In genomic region chr6:116101298-116101718, GRCh38 we compare ENCODE assay signal across 8 cellular contexts. TPM values are rescaled to one million over a fixed set of nuclear protein-coding genes. Genes with fewer than 3 reads are reported as not detected.
DNase-seq lines count a peak whose midpoint lies in the region; ATAC-seq and TF ChIP-seq lines count a peak whose summit lies in the region.

No MANE protein-coding gene starts in this region.

- H3K36me3 ChIP-seq in Karpas-422 (ENCODE audit: insufficient read depth, low read length) (no peaks in the 10 kb centered on the region), brain microvascular endothelial cell (replicated peaks) (no peaks in the 10 kb centered on the region), mesodermal cell (ENCODE audit: control insufficient read depth, insufficient read depth, low read length) (no peaks in the 10 kb centered on the region), tibial artery (no peaks in the 10 kb centered on the region)

- no peaks in the 10 kb centered on the region for H3K9me2 ChIP-seq in Karpas-422 (replicated peaks; ENCODE audit: insufficient read depth, low read length)

- intact Hi-C loops in tibial artery (cut with DNase I; ENCODE audit: low total_unique reads), result loop anchor here (2.0 kb wide), 1 partner anchor 91 kb away; no protein-coding TSS in a partner anchor

- H3K27ac ChIP-seq in Karpas-422 (ENCODE audit: low read length), result no peak overlapping the region
- no peak overlapping the region for H3K27ac ChIP-seq in brain microvascular endothelial cell
- peak overlapping the region; percentile 90 for H3K27ac ChIP-seq in mesodermal cell (ENCODE audit: low read depth, low read length, severe bottlenecking)
- H3K27ac ChIP-seq in tibial artery, result peak overlapping the region; percentile 82 to 98

- H3K4me3 ChIP-seq in Karpas-422 (ENCODE audit: low read length) (peak overlapping the region; percentile 80), brain microvascular endothelial cell (ENCODE audit: low read depth, low read length) (peak overlapping the region; percentile 84), mesodermal cell (ENCODE audit: extremely low read depth, insufficient read depth, low read length, poor library complexity, severe bottlenecking) (peak overlapping the region; percentile 69), tibial artery (peak overlapping the region; percentile 57 to 86)

- in situ Hi-C loops in brain microvascular endothelial cell (cut with HindIII; ENCODE audit: low pct_ligation_motif_present, low sequenced_read_pairs), result no loop called here

- TF ChIP-seq CTCF in brain microvascular endothelial cell (IDR thresholded peaks at IDR 0.05; ENCODE audit: low read depth, low read length, missing control alignments) (no peak), tibial artery (IDR thresholded peaks at IDR 0.05) (no peak), GM10266 (IDR thresholded peaks at IDR 0.05; ENCODE audit: control insufficient read depth, insufficient read depth, low read depth, missing control alignments) (no peak)

- no peaks in the 10 kb centered on the region for H4K20me1 ChIP-seq in Karpas-422 (ENCODE audit: insufficient read depth, low read depth, low read length)

- DNase-seq in Ammon's horn (ENCODE audit: low spot score) (peak; percentile 11), Karpas-422 (no peak), brain microvascular endothelial cell (no peak), tibial artery (peak; percentile 84 to 93), GM10266 (ENCODE audit: extremely low spot score) (no peak), NCI-H446 (lab: John Stamatoyannopoulos, UW) (no peak)

- no peaks in the 10 kb centered on the region for H3K79me2 ChIP-seq in Karpas-422 (ENCODE audit: low read length)

- peak overlapping the region; percentile 92 for H3K4me2 ChIP-seq in Karpas-422 (ENCODE audit: low read depth, low read length, poor library complexity, severe bottlenecking)

- H3K4me1 ChIP-seq in Karpas-422 (ENCODE audit: low read length) (peaks cover 21% of the 10 kb centered on the region), mesodermal cell (ENCODE audit: control insufficient read depth, insufficient read depth, low read length, poor library complexity, severe bottlenecking) (peaks cover 21% of the 10 kb centered on the region), tibial artery (peaks cover 0 to 60% (median 44%) of the 10 kb centered on the region in 4 donors)

- H3K9me3 ChIP-seq in Karpas-422 (ENCODE audit: low read length), result no peaks in the 10 kb centered on the region; the same call in 1 of the 2 replicates
- H3K9me3 ChIP-seq in mesodermal cell (ENCODE audit: control insufficient read depth, low read length), result peaks cover 5% of the 10 kb centered on the region
- H3K9me3 ChIP-seq in tibial artery, result peaks cover 0 to 3% (median 2%) of the 10 kb centered on the region in 3 donors

- 0 to 2% methylated on average over 9 to 11 of the region's 12 CpGs for WGBS in mesodermal cell (ENCODE audit: insufficient coverage in 2 of 2), 2 experiments

- H3K27me3 ChIP-seq in Karpas-422 (ENCODE audit: low read length) (no peaks in the 10 kb centered on the region; the same call in 1 of the 2 replicates), brain microvascular endothelial cell (replicated peaks) (no peaks in the 10 kb centered on the region), tibial artery (no peaks in the 10 kb centered on the region)

- H3K9ac ChIP-seq in Karpas-422 (ENCODE audit: low read length), result peak overlapping the region; percentile 82

- peak overlapping the region; percentile 99 for H2AFZ ChIP-seq in Karpas-422 (ENCODE audit: low read length)

- ATAC-seq in HG03139 (IDR thresholded peaks at IDR 0.05; ENCODE audit: unreplicated experiment), result no peak

RNA-seq across cellular contexts. Expression of gene NT5DC1, which starts 0.7 kb away (rescaled TPM):
- total RNA-seq in Karpas-422 (2014; rRNA removed; shearing (Covaris generic); ENCODE audit: low replicate concordance), result 3.0 and 6.8 TPM in 2 replicates
- polyA plus RNA-seq in mesodermal cell (2013, experiment 1 of 2), result 31.0 TPM
- 29.2 TPM for polyA plus RNA-seq in mesodermal cell (2013, experiment 2 of 2)

RNA-seq across cellular contexts. Expression of gene COL10A1, which starts 24.6 kb away (rescaled TPM):
- total RNA-seq in Karpas-422 (2014; rRNA removed; shearing (Covaris generic); ENCODE audit: low replicate concordance), result not detected in 2 replicates
- not detected for polyA plus RNA-seq in mesodermal cell (2013, experiment 1 of 2)
- polyA plus RNA-seq in mesodermal cell (2013, experiment 2 of 2), result not detected

RNA-seq across cellular contexts. Expression of gene FRK, which starts 40.6 kb away (rescaled TPM):
- not detected in 2 replicates for total RNA-seq in Karpas-422 (2014; rRNA removed; shearing (Covaris generic); ENCODE audit: low replicate concordance)
- 0.07 TPM for polyA plus RNA-seq in mesodermal cell (2013, experiment 1 of 2)
- 0.05 TPM for polyA plus RNA-seq in mesodermal cell (2013, experiment 2 of 2)

Comparison
In these comparisons a context has a peak if more than half of its experiments do, and no peak if none do; other contexts are left out.
1. DNase-seq: peak in Ammon's horn (single experiment) and tibial artery (2 of 2); none in Karpas-422 (single experiment), brain microvascular endothelial cell (single experiment), GM10266 (single experiment) and NCI-H446 (0 of 2).
2. H3K27ac ChIP-seq: peak in mesodermal cell (single experiment) and tibial artery (2 of 2); none in Karpas-422 (single experiment) and brain microvascular endothelial cell (single experiment).
3. Peak in every context shown above with its lines, with median percentiles within 50 percentile points of each other: H3K4me3 ChIP-seq.